In the genomic region with DNA sequence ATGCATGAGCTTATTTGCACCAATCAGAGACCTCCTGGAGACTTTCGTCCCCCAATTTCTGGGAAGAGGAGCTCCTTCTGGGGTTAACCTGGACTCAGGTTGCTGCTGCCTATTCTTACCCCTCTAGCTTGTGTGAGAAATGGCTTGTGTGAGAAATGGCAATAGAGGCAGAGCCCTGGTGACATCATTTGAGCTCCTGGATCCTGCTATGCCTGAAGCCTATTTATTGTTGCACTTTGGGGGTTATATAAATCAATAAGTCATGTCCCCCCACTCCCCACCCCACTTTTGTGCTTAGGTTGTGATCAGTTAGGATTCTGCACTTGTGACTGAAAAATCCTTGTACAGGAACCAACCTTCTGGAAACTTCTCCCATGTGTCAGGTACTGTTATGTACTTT, we compare ENCODE assay signal across 21 cellular contexts.
A peak's percentile ranks its signal among the peaks of the same experiment; 100 is the strongest.
DNase-seq lines count a peak whose midpoint lies in the region; ATAC-seq and TF ChIP-seq lines count a peak whose summit lies in the region.
"Had no signal": no experiment of that assay in that cellular context is flagged by ENCODE, and none has a peak within 500 bp of the region (broad histone marks: within the 10 kb centered on the region; RNA-seq: fewer than 3 reads in every experiment).

No MANE protein-coding gene starts in this region.

- POLR2A ChIA-PET in activated naive CD8-positive, alpha-beta T cell treated with anti-CD3 and anti-CD28 coated beads, Interleukin-2, amount 10 ng/mL, durations not matched to agents 7 days and 5 days (lab: Charles Lee), result no interaction called here

- WGBS in body of pancreas, 2 donors, result 90 to 94% methylated on average over 1 of the region's 1 CpG

- H3K27ac Mint-ChIP-seq in T-helper 2 cell treated with Interferon-gamma antibody and Interleukin-4, amounts not matched to agents 5 μg/mL and 100 μg/mL, for 36 hours, result no peak overlapping the region
- H3K27ac Mint-ChIP-seq in activated naive CD8-positive, alpha-beta T cell treated with anti-CD3 and anti-CD28 coated beads, Interleukin-2, amount 10 ng/mL, durations not matched to agents 7 days and 5 days, result no peak overlapping the region
- H3K27ac Mint-ChIP-seq in activated naive CD8-positive, alpha-beta T cell treated with anti-CD3 and anti-CD28 coated beads for 36 hours, result no peak overlapping the region
- H3K27ac Mint-ChIP-seq in type B pancreatic cell, result no peak overlapping the region
- H3K27ac Mint-ChIP-seq: CD4-positive, CD25-positive, alpha-beta regulatory T cell; CD8-positive, alpha-beta T cell had no signal

- DNase-seq in T-helper 2 cell treated with Interferon-gamma antibody and Interleukin-4, amounts not matched to agents 5 μg/mL and 100 μg/mL, for 36 hours (ENCODE audit: low spot score), result no peak
- DNase-seq in T-helper 2 cell (no peak), type B pancreatic cell (ENCODE audit: extremely low spot score, unreplicated experiment) (no peak), body of pancreas (no peak)
- DNase-seq in activated naive CD8-positive, alpha-beta T cell treated with anti-CD3 and anti-CD28 coated beads, Interleukin-2, amount 10 ng/mL, durations not matched to agents 7 days and 5 days, result no peak
- no peak for DNase-seq in activated naive CD8-positive, alpha-beta T cell treated with anti-CD3 and anti-CD28 coated beads for 36 hours
- DNase-seq: 8988T; ACHN; AML-193; BE2C; Caco-2; CD4-positive, CD25-positive, alpha-beta regulatory T cell; CD8-positive, alpha-beta T cell; DMS153; DND-41; GM23248; H7; HCEC 1CT had no signal

- H3K27me3 Mint-ChIP-seq in T-helper 2 cell treated with Interferon-gamma antibody and Interleukin-4, amounts not matched to agents 5 μg/mL and 100 μg/mL, for 36 hours (ENCODE audit: low read depth), result peaks cover 27% of the 10 kb centered on the region
- peaks cover 40% of the 10 kb centered on the region for H3K27me3 Mint-ChIP-seq in activated naive CD8-positive, alpha-beta T cell treated with anti-CD3 and anti-CD28 coated beads, Interleukin-2, amount 10 ng/mL, durations not matched to agents 7 days and 5 days
- peaks cover 39% of the 10 kb centered on the region for H3K27me3 Mint-ChIP-seq in activated naive CD8-positive, alpha-beta T cell treated with anti-CD3 and anti-CD28 coated beads for 36 hours
- H3K27me3 Mint-ChIP-seq in type B pancreatic cell, result peaks cover 38% of the 10 kb centered on the region

- intact Hi-C loops in body of pancreas (cut with DNase I), result no loop called here

- H3K27me3 ChIP-seq in BLaER1 treated with 17β-estradiol and CSF1 and Interleukin-3, amounts not matched to agents 10 nM and 100 nM, result no peaks in the 10 kb centered on the region
- H3K27me3 ChIP-seq in body of pancreas, result no peaks in the 10 kb centered on the region
- H3K27me3 ChIP-seq: BE2C had no signal

- H3K4me3 ChIP-seq in BLaER1 treated with 17β-estradiol and CSF1 and Interleukin-3, amounts not matched to agents 10 nM and 100 nM, result 0 out of 20 replicates have a peak overlapping the region, but pooled peaks of 1 of the 10 experiments have one; percentile 59
- no peak overlapping the region for H3K4me3 ChIP-seq in body of pancreas
- H3K4me3 ChIP-seq: A549, GM23248 had no signal

- peak overlapping the region in 9 of 11 experiments; percentile 73 to 96 (median 85); a peak in 17 of 22 replicates for H3K4me2 ChIP-seq in BLaER1 treated with 17β-estradiol and CSF1 and Interleukin-3, amounts not matched to agents 10 nM and 100 nM
- H3K4me2 ChIP-seq: A549 had no signal

- no peaks in the 10 kb centered on the region for H3K36me3 ChIP-seq in BLaER1 treated with 17β-estradiol and CSF1 and Interleukin-3, amounts not matched to agents 10 nM and 100 nM
- H3K36me3 ChIP-seq in body of pancreas (replicated peaks in 1 of 2; ENCODE audit: insufficient read depth in 1 of 2, low read depth in 2 of 2), result no peaks in the 10 kb centered on the region
- H3K36me3 ChIP-seq: BE2C had no signal

- no peaks in the 10 kb centered on the region for H3K9me3 ChIP-seq in BLaER1 treated with 17β-estradiol and CSF1 and Interleukin-3, amounts not matched to agents 10 nM and 100 nM (replicated peaks in 1 of 11)
- no peaks in the 10 kb centered on the region for H3K9me3 ChIP-seq in body of pancreas
- H3K9me3 ChIP-seq: A549, BE2C, Caco-2 had no signal

- H4K20me1 ChIP-seq in BLaER1 treated with 17β-estradiol and CSF1 and Interleukin-3, amounts not matched to agents 10 nM and 100 nM, result no peaks in the 10 kb centered on the region

- peak overlapping the region; percentile 72 for H3K4me3 Mint-ChIP-seq in T-helper 2 cell treated with Interferon-gamma antibody and Interleukin-4, amounts not matched to agents 5 μg/mL and 100 μg/mL, for 36 hours
- peak overlapping the region; percentile 19 for H3K4me3 Mint-ChIP-seq in activated naive CD8-positive, alpha-beta T cell treated with anti-CD3 and anti-CD28 coated beads, Interleukin-2, amount 10 ng/mL, durations not matched to agents 7 days and 5 days
- no peak overlapping the region for H3K4me3 Mint-ChIP-seq in activated naive CD8-positive, alpha-beta T cell treated with anti-CD3 and anti-CD28 coated beads for 36 hours
- H3K4me3 Mint-ChIP-seq in type B pancreatic cell, result peak overlapping the region; percentile 40
- H3K4me3 Mint-ChIP-seq: CD4-positive, CD25-positive, alpha-beta regulatory T cell; CD8-positive, alpha-beta T cell had no signal

- H3K27ac ChIP-seq in BLaER1 treated with 17β-estradiol and CSF1 and Interleukin-3, amounts not matched to agents 10 nM and 100 nM, result peak overlapping the region in 7 of 11 experiments; percentile 71 to 87 (median 79); a peak in 9 of 22 replicates
- no peak overlapping the region for H3K27ac ChIP-seq in body of pancreas
- H3K27ac ChIP-seq: A549, C4-2B, GM23248 had no signal

- no peak for ATAC-seq in activated naive CD8-positive, alpha-beta T cell treated with anti-CD3 and anti-CD28 coated beads, Interleukin-2, amount 10 ng/mL, durations not matched to agents 7 days and 5 days (ENCODE audit: low read depth)
- no peak for ATAC-seq in body of pancreas
- ATAC-seq: CD8-positive, alpha-beta T cell had no signal

- TF ChIP-seq POLR2A in body of pancreas (IDR thresholded peaks at IDR 0.05), result no peak

- TF ChIP-seq CTCF in type B pancreatic cell (conservative IDR thresholded peaks at IDR 0.05), result no peak
- TF ChIP-seq CTCF in body of pancreas (IDR thresholded peaks at IDR 0.05), result no peak

- H3K9me3 Mint-ChIP-seq in T-helper 2 cell treated with Interferon-gamma antibody and Interleukin-4, amounts not matched to agents 5 μg/mL and 100 μg/mL, for 36 hours, result no peaks in the 10 kb centered on the region
- no peaks in the 10 kb centered on the region for H3K9me3 Mint-ChIP-seq in activated naive CD8-positive, alpha-beta T cell treated with anti-CD3 and anti-CD28 coated beads, Interleukin-2, amount 10 ng/mL, durations not matched to agents 7 days and 5 days
- no peaks in the 10 kb centered on the region for H3K9me3 Mint-ChIP-seq in activated naive CD8-positive, alpha-beta T cell treated with anti-CD3 and anti-CD28 coated beads for 36 hours
- no peaks in the 10 kb centered on the region for H3K9me3 Mint-ChIP-seq in type B pancreatic cell
- H3K9me3 Mint-ChIP-seq: CD4-positive, CD25-positive, alpha-beta regulatory T cell; CD8-positive, alpha-beta T cell had no signal

- no peak overlapping the region for H3K9ac ChIP-seq in BLaER1 treated with 17β-estradiol and CSF1 and Interleukin-3, amounts not matched to agents 10 nM and 100 nM
- H3K9ac ChIP-seq: GM23248 had no signal

- no peaks in the 10 kb centered on the region for H3K36me3 Mint-ChIP-seq in T-helper 2 cell treated with Interferon-gamma antibody and Interleukin-4, amounts not matched to agents 5 μg/mL and 100 μg/mL, for 36 hours (ENCODE audit: low read depth)
- no peaks in the 10 kb centered on the region for H3K36me3 Mint-ChIP-seq in activated naive CD8-positive, alpha-beta T cell treated with anti-CD3 and anti-CD28 coated beads, Interleukin-2, amount 10 ng/mL, durations not matched to agents 7 days and 5 days
- H3K36me3 Mint-ChIP-seq in activated naive CD8-positive, alpha-beta T cell treated with anti-CD3 and anti-CD28 coated beads for 36 hours, result no peaks in the 10 kb centered on the region
- no peaks in the 10 kb centered on the region for H3K36me3 Mint-ChIP-seq in type B pancreatic cell
- H3K36me3 Mint-ChIP-seq: CD4-positive, CD25-positive, alpha-beta regulatory T cell; CD8-positive, alpha-beta T cell had no signal

- H3K4me1 Mint-ChIP-seq in T-helper 2 cell treated with Interferon-gamma antibody and Interleukin-4, amounts not matched to agents 5 μg/mL and 100 μg/mL, for 36 hours (ENCODE audit: low read depth), result peaks cover 3% of the 10 kb centered on the region
- peaks cover 6% of the 10 kb centered on the region for H3K4me1 Mint-ChIP-seq in activated naive CD8-positive, alpha-beta T cell treated with anti-CD3 and anti-CD28 coated beads, Interleukin-2, amount 10 ng/mL, durations not matched to agents 7 days and 5 days
- peaks cover 2% of the 10 kb centered on the region for H3K4me1 Mint-ChIP-seq in activated naive CD8-positive, alpha-beta T cell treated with anti-CD3 and anti-CD28 coated beads for 36 hours
- peaks cover 3% of the 10 kb centered on the region for H3K4me1 Mint-ChIP-seq in type B pancreatic cell (ENCODE audit: unreplicated experiment)

- H3K4me1 ChIP-seq in BLaER1 treated with 17β-estradiol and CSF1 and Interleukin-3, amounts not matched to agents 10 nM and 100 nM, result peaks cover 0 to 56% (median 27%) of the 10 kb centered on the region in 10 experiments; a peak in 16 of 20 replicates
- peaks cover 10% of the 10 kb centered on the region for H3K4me1 ChIP-seq in body of pancreas
- H3K4me1 ChIP-seq: A549, BE2C, Caco-2 had no signal

Comparison
In these comparisons a context has a peak if more than half of its experiments do, and no peak if none do; other contexts are left out.
1. H3K27ac ChIP-seq: peak in BLaER1 treated with 17β-estradiol and CSF1 and Interleukin-3, amounts not matched to agents 10 nM and 100 nM (7 of 11); none in body of pancreas (0 of 4).